ENCODE assay signal across 1 cellular context in the genomic region with DNA sequence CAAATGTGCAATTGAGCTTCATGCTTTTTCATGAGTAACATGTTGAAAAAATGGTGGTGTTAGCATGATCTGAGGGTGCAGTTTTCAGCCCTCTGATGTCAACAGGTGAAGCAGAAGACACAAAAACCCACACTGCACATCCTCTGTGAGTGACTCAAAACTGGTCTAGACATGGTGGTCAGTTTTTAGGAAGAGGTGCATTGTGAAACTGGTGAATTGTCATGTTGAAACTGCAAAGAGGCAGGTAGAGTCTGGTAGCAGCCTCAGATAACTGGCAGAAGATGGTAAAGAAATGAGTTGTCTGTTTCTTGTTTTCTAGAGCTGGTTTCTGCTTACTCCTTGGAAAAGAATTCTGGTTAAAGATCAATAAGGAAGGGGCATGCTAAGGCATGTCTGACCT.
A peak's percentile ranks its signal among the peaks of the same experiment; 100 is the strongest.
TF ChIP-seq lines count a peak whose summit lies in the region.

No MANE protein-coding gene starts in this region.

TF ChIP-seq in GM12878, 131 proteins besides CTCF, POLR2A, EP300 and RAD21 (continued from another document and continues in another):
- TF ChIP-seq, protein P1, sequence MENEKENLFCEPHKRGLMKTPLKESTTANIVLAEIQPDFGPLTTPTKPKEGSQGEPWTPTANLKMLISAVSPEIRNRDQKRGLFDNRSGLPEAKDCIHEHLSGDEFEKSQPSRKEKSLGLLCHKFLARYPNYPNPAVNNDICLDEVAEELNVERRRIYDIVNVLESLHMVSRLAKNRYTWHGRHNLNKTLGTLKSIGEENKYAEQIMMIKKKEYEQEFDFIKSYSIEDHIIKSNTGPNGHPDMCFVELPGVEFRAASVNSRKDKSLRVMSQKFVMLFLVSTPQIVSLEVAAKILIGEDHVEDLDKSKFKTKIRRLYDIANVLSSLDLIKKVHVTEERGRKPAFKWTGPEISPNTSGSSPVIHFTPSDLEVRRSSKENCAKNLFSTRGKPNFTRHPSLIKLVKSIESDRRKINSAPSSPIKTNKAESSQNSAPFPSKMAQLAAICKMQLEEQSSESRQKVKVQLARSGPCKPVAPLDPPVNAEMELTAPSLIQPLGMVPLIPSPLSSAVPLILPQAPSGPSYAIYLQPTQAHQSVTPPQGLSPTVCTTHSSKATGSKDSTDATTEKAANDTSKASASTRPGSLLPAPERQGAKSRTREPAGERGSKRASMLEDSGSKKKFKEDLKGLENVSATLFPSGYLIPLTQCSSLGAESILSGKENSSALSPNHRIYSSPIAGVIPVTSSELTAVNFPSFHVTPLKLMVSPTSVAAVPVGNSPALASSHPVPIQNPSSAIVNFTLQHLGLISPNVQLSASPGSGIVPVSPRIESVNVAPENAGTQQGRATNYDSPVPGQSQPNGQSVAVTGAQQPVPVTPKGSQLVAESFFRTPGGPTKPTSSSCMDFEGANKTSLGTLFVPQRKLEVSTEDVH (IDR thresholded peaks at IDR 0.05; ENCODE audit: low read depth, partially characterized antibody) = no peak
- TF ChIP-seq SREBF1 (IDR thresholded peaks at IDR 0.05; ENCODE audit: low read length) = no peak
- no peak for TF ChIP-seq EZH2 (IDR thresholded peaks at IDR 0.05; ENCODE audit: borderline replicate concordance, control insufficient read depth, low read depth, low read length)
- peak in 1 of 2 experiments; percentile 99; a peak in 2 of 4 replicates for TF ChIP-seq ETV6 (conservative IDR thresholded peaks at IDR 0.05 in 1 of 2, IDR thresholded peaks at IDR 0.05 in 1 of 2; ENCODE audit: borderline replicate concordance in 1 of 2, low read depth in 1 of 2)
- TF ChIP-seq ZNF207 (IDR thresholded peaks at IDR 0.05; ENCODE audit: borderline replicate concordance) = no peak
- TF ChIP-seq, protein P2, sequence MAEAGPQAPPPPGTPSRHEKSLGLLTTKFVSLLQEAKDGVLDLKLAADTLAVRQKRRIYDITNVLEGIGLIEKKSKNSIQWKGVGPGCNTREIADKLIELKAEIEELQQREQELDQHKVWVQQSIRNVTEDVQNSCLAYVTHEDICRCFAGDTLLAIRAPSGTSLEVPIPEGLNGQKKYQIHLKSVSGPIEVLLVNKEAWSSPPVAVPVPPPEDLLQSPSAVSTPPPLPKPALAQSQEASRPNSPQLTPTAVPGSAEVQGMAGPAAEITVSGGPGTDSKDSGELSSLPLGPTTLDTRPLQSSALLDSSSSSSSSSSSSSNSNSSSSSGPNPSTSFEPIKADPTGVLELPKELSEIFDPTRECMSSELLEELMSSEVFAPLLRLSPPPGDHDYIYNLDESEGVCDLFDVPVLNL (IDR thresholded peaks at IDR 0.05; ENCODE audit: low read depth, low read length) = no peak
- TF ChIP-seq HDAC6 (IDR thresholded peaks at IDR 0.05; ENCODE audit: unreplicated experiment) = no peak
- TF ChIP-seq, protein P3, sequence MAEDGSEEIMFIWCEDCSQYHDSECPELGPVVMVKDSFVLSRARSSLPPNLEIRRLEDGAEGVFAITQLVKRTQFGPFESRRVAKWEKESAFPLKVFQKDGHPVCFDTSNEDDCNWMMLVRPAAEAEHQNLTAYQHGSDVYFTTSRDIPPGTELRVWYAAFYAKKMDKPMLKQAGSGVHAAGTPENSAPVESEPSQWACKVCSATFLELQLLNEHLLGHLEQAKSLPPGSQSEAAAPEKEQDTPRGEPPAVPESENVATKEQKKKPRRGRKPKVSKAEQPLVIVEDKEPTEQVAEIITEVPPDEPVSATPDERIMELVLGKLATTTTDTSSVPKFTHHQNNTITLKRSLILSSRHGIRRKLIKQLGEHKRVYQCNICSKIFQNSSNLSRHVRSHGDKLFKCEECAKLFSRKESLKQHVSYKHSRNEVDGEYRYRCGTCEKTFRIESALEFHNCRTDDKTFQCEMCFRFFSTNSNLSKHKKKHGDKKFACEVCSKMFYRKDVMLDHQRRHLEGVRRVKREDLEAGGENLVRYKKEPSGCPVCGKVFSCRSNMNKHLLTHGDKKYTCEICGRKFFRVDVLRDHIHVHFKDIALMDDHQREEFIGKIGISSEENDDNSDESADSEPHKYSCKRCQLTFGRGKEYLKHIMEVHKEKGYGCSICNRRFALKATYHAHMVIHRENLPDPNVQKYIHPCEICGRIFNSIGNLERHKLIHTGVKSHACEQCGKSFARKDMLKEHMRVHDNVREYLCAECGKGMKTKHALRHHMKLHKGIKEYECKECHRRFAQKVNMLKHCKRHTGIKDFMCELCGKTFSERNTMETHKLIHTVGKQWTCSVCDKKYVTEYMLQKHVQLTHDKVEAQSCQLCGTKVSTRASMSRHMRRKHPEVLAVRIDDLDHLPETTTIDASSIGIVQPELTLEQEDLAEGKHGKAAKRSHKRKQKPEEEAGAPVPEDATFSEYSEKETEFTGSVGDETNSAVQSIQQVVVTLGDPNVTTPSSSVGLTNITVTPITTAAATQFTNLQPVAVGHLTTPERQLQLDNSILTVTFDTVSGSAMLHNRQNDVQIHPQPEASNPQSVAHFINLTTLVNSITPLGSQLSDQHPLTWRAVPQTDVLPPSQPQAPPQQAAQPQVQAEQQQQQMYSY (CRISPR knock-in tag; IDR thresholded peaks at IDR 0.05) = no peak
- no peak for TF ChIP-seq STAT1 (conservative IDR thresholded peaks at IDR 0.05)
- TF ChIP-seq CHD2 (IDR thresholded peaks at IDR 0.05; ENCODE audit: borderline replicate concordance, low read depth, low read length) = no peak
- TF ChIP-seq MYB (IDR thresholded peaks at IDR 0.05; ENCODE audit: borderline replicate concordance, low read depth, low read length) = no peak
- TF ChIP-seq FOXK2 (IDR thresholded peaks at IDR 0.05) = no peak
- TF ChIP-seq, protein P4, sequence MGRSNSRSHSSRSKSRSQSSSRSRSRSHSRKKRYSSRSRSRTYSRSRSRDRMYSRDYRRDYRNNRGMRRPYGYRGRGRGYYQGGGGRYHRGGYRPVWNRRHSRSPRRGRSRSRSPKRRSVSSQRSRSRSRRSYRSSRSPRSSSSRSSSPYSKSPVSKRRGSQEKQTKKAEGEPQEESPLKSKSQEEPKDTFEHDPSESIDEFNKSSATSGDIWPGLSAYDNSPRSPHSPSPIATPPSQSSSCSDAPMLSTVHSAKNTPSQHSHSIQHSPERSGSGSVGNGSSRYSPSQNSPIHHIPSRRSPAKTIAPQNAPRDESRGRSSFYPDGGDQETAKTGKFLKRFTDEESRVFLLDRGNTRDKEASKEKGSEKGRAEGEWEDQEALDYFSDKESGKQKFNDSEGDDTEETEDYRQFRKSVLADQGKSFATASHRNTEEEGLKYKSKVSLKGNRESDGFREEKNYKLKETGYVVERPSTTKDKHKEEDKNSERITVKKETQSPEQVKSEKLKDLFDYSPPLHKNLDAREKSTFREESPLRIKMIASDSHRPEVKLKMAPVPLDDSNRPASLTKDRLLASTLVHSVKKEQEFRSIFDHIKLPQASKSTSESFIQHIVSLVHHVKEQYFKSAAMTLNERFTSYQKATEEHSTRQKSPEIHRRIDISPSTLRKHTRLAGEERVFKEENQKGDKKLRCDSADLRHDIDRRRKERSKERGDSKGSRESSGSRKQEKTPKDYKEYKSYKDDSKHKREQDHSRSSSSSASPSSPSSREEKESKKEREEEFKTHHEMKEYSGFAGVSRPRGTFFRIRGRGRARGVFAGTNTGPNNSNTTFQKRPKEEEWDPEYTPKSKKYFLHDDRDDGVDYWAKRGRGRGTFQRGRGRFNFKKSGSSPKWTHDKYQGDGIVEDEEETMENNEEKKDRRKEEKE (IDR thresholded peaks at IDR 0.05) = no peak
- peak; percentile 65; the same call in 1 of the 2 replicates for TF ChIP-seq GABPA (IDR thresholded peaks at IDR 0.05; ENCODE audit: low read depth)
- no peak for TF ChIP-seq MYC (IDR thresholded peaks at IDR 0.05; ENCODE audit: insufficient read depth, insufficient read length, insufficient replicate concordance, low read length, severe bottlenecking)
- TF ChIP-seq, protein P5, sequence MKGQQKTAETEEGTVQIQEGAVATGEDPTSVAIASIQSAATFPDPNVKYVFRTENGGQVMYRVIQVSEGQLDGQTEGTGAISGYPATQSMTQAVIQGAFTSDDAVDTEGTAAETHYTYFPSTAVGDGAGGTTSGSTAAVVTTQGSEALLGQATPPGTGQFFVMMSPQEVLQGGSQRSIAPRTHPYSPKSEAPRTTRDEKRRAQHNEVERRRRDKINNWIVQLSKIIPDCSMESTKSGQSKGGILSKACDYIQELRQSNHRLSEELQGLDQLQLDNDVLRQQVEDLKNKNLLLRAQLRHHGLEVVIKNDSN (IDR thresholded peaks at IDR 0.05; ENCODE audit: borderline replicate concordance, extremely low read length, insufficient read depth, low read depth, low read length) = no peak
- no peak for TF ChIP-seq SIN3A (IDR thresholded peaks at IDR 0.05; ENCODE audit: low read depth, low read length)
- peak; percentile 56; the same call in 1 of the 2 replicates for TF ChIP-seq NBN (IDR thresholded peaks at IDR 0.05)
- TF ChIP-seq NR2C2 (IDR thresholded peaks at IDR 0.05; ENCODE audit: borderline replicate concordance, control insufficient read depth, insufficient read length, low read depth) = no peak
- peak; percentile 33; the same call in 1 of the 2 replicates for TF ChIP-seq YY1 (IDR thresholded peaks at IDR 0.05; ENCODE audit: low read depth, low read length)
- TF ChIP-seq SMAD1 (IDR thresholded peaks at IDR 0.05; ENCODE audit: low read depth, partially characterized antibody) = no peak
- TF ChIP-seq, protein P6, sequence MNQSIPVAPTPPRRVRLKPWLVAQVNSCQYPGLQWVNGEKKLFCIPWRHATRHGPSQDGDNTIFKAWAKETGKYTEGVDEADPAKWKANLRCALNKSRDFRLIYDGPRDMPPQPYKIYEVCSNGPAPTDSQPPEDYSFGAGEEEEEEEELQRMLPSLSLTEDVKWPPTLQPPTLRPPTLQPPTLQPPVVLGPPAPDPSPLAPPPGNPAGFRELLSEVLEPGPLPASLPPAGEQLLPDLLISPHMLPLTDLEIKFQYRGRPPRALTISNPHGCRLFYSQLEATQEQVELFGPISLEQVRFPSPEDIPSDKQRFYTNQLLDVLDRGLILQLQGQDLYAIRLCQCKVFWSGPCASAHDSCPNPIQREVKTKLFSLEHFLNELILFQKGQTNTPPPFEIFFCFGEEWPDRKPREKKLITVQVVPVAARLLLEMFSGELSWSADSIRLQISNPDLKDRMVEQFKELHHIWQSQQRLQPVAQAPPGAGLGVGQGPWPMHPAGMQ (IDR thresholded peaks at IDR 0.05; ENCODE audit: borderline replicate concordance) = no peak
- peak; percentile 86 for TF ChIP-seq IKZF1 (conservative IDR thresholded peaks at IDR 0.05)
- no peak for TF ChIP-seq RCOR1 (conservative IDR thresholded peaks at IDR 0.05; ENCODE audit: low read depth, low read length)
- no peak for TF ChIP-seq SUPT20H (IDR thresholded peaks at IDR 0.05; ENCODE audit: borderline replicate concordance, control insufficient read depth, low read depth, low read length)
- TF ChIP-seq RUNX3 (IDR thresholded peaks at IDR 0.05; ENCODE audit: low read length) = peak; percentile 100
- 0 out of 4 replicates have a peak, but pooled peaks of 1 of the 2 experiments have one; percentile 65 for TF ChIP-seq CEBPB (IDR thresholded peaks at IDR 0.05; ENCODE audit: borderline replicate concordance in 1 of 2, low read depth in 2 of 2, low read length in 2 of 2)
- TF ChIP-seq SMARCA5 (IDR thresholded peaks at IDR 0.05) = no peak
- no peak for TF ChIP-seq CHD4 (IDR thresholded peaks at IDR 0.05)
- no peak for TF ChIP-seq ASH2L (IDR thresholded peaks at IDR 0.05; ENCODE audit: borderline replicate concordance, low read depth)
- TF ChIP-seq, protein P7, sequence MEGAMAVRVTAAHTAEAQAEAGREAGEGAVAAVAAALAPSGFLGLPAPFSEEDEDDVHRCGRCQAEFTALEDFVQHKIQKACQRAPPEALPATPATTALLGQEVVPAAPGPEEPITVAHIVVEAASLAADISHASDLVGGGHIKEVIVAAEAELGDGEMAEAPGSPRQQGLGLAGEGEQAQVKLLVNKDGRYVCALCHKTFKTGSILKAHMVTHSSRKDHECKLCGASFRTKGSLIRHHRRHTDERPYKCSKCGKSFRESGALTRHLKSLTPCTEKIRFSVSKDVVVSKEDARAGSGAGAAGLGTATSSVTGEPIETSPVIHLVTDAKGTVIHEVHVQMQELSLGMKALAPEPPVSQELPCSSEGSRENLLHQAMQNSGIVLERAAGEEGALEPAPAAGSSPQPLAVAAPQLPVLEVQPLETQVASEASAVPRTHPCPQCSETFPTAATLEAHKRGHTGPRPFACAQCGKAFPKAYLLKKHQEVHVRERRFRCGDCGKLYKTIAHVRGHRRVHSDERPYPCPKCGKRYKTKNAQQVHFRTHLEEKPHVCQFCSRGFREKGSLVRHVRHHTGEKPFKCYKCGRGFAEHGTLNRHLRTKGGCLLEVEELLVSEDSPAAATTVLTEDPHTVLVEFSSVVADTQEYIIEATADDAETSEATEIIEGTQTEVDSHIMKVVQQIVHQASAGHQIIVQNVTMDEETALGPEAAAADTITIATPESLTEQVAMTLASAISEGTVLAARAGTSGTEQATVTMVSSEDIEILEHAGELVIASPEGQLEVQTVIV (IDR thresholded peaks at IDR 0.05; ENCODE audit: borderline replicate concordance, partially characterized antibody) = no peak
- no peak for TF ChIP-seq FOS (IDR thresholded peaks at IDR 0.05; ENCODE audit: borderline replicate concordance, extremely low read depth, insufficient read length)
- TF ChIP-seq, protein P8, sequence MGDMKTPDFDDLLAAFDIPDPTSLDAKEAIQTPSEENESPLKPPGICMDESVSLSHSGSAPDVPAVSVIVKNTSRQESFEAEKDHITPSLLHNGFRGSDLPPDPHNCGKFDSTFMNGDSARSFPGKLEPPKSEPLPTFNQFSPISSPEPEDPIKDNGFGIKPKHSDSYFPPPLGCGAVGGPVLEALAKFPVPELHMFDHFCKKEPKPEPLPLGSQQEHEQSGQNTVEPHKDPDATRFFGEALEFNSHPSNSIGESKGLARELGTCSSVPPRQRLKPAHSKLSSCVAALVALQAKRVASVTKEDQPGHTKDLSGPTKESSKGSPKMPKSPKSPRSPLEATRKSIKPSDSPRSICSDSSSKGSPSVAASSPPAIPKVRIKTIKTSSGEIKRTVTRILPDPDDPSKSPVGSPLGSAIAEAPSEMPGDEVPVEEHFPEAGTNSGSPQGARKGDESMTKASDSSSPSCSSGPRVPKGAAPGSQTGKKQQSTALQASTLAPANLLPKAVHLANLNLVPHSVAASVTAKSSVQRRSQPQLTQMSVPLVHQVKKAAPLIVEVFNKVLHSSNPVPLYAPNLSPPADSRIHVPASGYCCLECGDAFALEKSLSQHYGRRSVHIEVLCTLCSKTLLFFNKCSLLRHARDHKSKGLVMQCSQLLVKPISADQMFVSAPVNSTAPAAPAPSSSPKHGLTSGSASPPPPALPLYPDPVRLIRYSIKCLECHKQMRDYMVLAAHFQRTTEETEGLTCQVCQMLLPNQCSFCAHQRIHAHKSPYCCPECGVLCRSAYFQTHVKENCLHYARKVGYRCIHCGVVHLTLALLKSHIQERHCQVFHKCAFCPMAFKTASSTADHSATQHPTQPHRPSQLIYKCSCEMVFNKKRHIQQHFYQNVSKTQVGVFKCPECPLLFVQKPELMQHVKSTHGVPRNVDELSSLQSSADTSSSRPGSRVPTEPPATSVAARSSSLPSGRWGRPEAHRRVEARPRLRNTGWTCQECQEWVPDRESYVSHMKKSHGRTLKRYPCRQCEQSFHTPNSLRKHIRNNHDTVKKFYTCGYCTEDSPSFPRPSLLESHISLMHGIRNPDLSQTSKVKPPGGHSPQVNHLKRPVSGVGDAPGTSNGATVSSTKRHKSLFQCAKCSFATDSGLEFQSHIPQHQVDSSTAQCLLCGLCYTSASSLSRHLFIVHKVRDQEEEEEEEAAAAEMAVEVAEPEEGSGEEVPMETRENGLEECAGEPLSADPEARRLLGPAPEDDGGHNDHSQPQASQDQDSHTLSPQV (IDR thresholded peaks at IDR 0.05) = no peak
- TF ChIP-seq SRF (IDR thresholded peaks at IDR 0.05; ENCODE audit: low read depth in 2 of 2, low read length in 2 of 2) = peak in 1 of 2 experiments; percentile 53; a peak in 1 of 4 replicates
- peak; percentile 85; the same call in 1 of the 2 replicates for TF ChIP-seq CBX5 (IDR thresholded peaks at IDR 0.05; ENCODE audit: low read depth)
- TF ChIP-seq FOXM1 (IDR thresholded peaks at IDR 0.05; ENCODE audit: low read depth, low read length) = peak; percentile 96
- TF ChIP-seq TCF7 (IDR thresholded peaks at IDR 0.05; ENCODE audit: borderline replicate concordance) = peak; percentile 70; the same call in 1 of the 2 replicates
- no peak for TF ChIP-seq RB1 (IDR thresholded peaks at IDR 0.05; ENCODE audit: borderline replicate concordance)
